Comparison of ENCODE assay signal across 14 cellular contexts in the genomic region with DNA sequence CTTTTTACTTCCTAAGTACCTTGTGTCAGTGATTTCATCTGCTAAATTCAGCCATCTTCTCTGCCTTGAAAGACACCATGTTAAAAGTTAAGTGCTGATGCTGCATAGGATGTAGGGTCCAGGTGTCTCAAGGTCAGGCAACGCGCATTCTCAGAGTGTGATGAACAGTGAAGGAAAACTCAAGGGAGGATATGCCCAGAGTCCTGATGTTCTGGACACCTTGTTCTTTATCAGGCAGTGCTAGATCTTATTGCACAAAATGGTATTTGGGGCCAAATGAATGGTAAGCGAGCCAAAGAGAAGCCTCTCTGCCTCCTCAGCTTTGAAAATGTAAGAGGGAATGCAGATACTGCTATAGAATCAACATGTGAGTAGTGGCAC.
A peak's percentile ranks its signal among the peaks of the same experiment; 100 is the strongest.
DNase-seq lines count a peak whose midpoint lies in the region; ATAC-seq and TF ChIP-seq lines count a peak whose summit lies in the region.
"Had no signal": no experiment of that assay in that cellular context is flagged by ENCODE, and none has a peak within 500 bp of the region (broad histone marks: within the 10 kb centered on the region; RNA-seq: fewer than 3 reads in every experiment).

No MANE protein-coding gene starts in this region.

- H3K4me1 Mint-ChIP-seq in nephron: peaks cover 57% of the 10 kb centered on the region

- ATAC-seq in GM18520 (IDR thresholded peaks at IDR 0.05; ENCODE audit: unreplicated experiment): no peak
- no peak for ATAC-seq in GM21786 (IDR thresholded peaks at IDR 0.05; ENCODE audit: unreplicated experiment)
- ATAC-seq: left cardiac atrium had no signal

- H3K4me3 ChIP-seq in BLaER1: no peak overlapping the region
- H3K4me3 ChIP-seq: skin epidermis had no signal

- no peak for DNase-seq in HuH-7 (ENCODE audit: low spot score)
- DNase-seq: activated T-cell treated with anti-CD3 and anti-CD28 coated beads, Interleukin-2, amount 50 U/mL, for 1 hour; left cardiac atrium; NK-92 treated with Interleukin-12 subunit alpha and Interleukin-12 subunit beta, amount 100 ng/mL, for 24 hours; stimulated activated CD4-positive, alpha-beta T cell treated with anti-CD3 and anti-CD28 coated beads, Interleukin-2, amount 100 ng/mL, for 48 hours had no signal

- no peak overlapping the region for H3K4me3 Mint-ChIP-seq in nephron
- H3K4me3 Mint-ChIP-seq: activated naive CD8-positive, alpha-beta T cell had no signal

- H3K4me2 ChIP-seq in BLaER1: peak overlapping the region; percentile 62

- H3K27me3 ChIP-seq in BLaER1: no peaks in the 10 kb centered on the region

- H3K36me3 Mint-ChIP-seq in nephron (ENCODE audit: low read depth): no peaks in the 10 kb centered on the region
- H3K36me3 Mint-ChIP-seq: activated naive CD8-positive, alpha-beta T cell had no signal

- H3K9me3 Mint-ChIP-seq in nephron: no peaks in the 10 kb centered on the region

- H3K9me3 ChIP-seq in BLaER1: no peaks in the 10 kb centered on the region

- H3K4me1 ChIP-seq in BLaER1: peaks cover 25% of the 10 kb centered on the region

- no peaks in the 10 kb centered on the region for H3K27me3 Mint-ChIP-seq in nephron (ENCODE audit: low read depth)
- H3K27me3 Mint-ChIP-seq: activated naive CD8-positive, alpha-beta T cell had no signal

- peak overlapping the region in 2 of 3 experiments; percentile 21 to 43 for H3K27ac Mint-ChIP-seq in nephron
- H3K27ac Mint-ChIP-seq: activated naive CD8-positive, alpha-beta T cell had no signal

- H3K9ac ChIP-seq in BLaER1: no peak overlapping the region

- H3K27ac ChIP-seq in 22Rv1 (peak overlapping the region; percentile 78), BLaER1 (no peak overlapping the region), VCaP (peak overlapping the region; percentile 99)
- H3K27ac ChIP-seq: RWPE1 had no signal

- H4K20me1 ChIP-seq in BLaER1: peaks cover 52% of the 10 kb centered on the region

- no peaks in the 10 kb centered on the region for H3K36me3 ChIP-seq in BLaER1

- no peak for TF ChIP-seq CTCF in 22Rv1 (IDR thresholded peaks at IDR 0.05)
- TF ChIP-seq CTCF in VCaP (conservative IDR thresholded peaks at IDR 0.05): no peak
- no peak for TF ChIP-seq CTCF in nephron (IDR thresholded peaks at IDR 0.05; ENCODE audit: unreplicated experiment in 3 of 3)
